In the genomic region with DNA sequence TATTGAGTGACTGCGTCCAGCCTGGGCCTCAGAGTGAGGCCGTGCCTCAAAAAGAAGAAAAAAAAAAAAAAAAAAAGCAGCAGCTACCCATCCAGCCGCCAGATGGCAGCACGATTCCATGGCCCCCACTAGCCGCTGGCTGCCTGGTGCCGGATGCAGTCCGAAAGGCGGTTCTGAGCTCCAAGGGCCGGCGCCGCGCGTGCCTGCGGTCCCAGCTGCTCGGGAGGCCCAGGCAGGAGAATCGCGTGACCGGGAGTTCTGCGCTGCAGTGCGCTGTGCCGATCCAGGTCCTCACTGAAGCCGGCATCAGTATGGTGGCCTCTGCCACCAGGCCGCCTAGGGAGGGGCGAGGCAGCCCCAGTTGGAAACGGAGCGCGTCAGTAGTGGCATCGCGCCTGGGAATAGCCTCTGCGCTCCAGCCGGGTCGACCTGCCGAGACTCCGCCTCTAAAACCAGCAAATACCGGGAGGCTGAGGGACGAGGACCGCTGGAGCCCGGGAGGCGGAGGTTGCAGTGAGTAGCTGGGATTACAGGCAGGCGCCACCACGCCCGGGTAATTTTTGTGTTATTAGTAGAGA, we compare ENCODE assay signal across 1 cellular context.
TF ChIP-seq lines count a peak whose summit lies in the region.

No MANE protein-coding gene starts in this region.

TF ChIP-seq in HepG2, 621 proteins besides CTCF, POLR2A, EP300 and RAD21 (continued from another document and continues in another):
- TF ChIP-seq KAT2B (IDR thresholded peaks at IDR 0.05; ENCODE audit: borderline replicate concordance, low read depth, low read length) (no peak), RBM39 (IDR thresholded peaks at IDR 0.05; ENCODE audit: low read depth, low read length, poor library complexity, severe bottlenecking) (peak; percentile 59), EEA1 (CRISPR knock-in tag; IDR thresholded peaks at IDR 0.05; ENCODE audit: borderline replicate concordance) (no peak), BRCA1 (CRISPR knock-in tag; IDR thresholded peaks at IDR 0.05) (no peak), NCOA2 (CRISPR knock-in tag; IDR thresholded peaks at IDR 0.05) (peak; percentile 25; the same call in 1 of the 2 replicates), PHF20 (CRISPR knock-in tag; IDR thresholded peaks at IDR 0.05) (0 out of 2 replicates have a peak, but pooled peaks have one; percentile 16), ZSCAN21 (CRISPR knock-in tag; IDR thresholded peaks at IDR 0.05; ENCODE audit: borderline replicate concordance) (peak; percentile 64; the same call in 1 of the 2 replicates), HOXA3 (CRISPR knock-in tag; IDR thresholded peaks at IDR 0.05) (peak; percentile 74), KDM2A (CRISPR knock-in tag; IDR thresholded peaks at IDR 0.05; ENCODE audit: borderline replicate concordance, low read depth) (peak; percentile 64), FOXO1 (CRISPR knock-in tag; IDR thresholded peaks at IDR 0.05) (0 out of 2 replicates have a peak, but pooled peaks have one; percentile 27), ZNF337 (CRISPR knock-in tag; IDR thresholded peaks at IDR 0.05; ENCODE audit: borderline replicate concordance, low read depth) (no peak), SKI (IDR thresholded peaks at IDR 0.05; ENCODE audit: partially characterized antibody) (peak; percentile 23), ZNF607 (CRISPR knock-in tag; IDR thresholded peaks at IDR 0.05; ENCODE audit: borderline replicate concordance) (0 out of 2 replicates have a peak, but pooled peaks have one; percentile 45), SMC3 (IDR thresholded peaks at IDR 0.05; ENCODE audit: low read length) (peak; percentile 73), TAF1 (CRISPR knock-in tag; IDR thresholded peaks at IDR 0.05) (no peak), HNRNPLL (IDR thresholded peaks at IDR 0.05; ENCODE audit: low read depth, low read length, poor library complexity, severe bottlenecking) (peak; percentile 58), ZNF746 (CRISPR knock-in tag; IDR thresholded peaks at IDR 0.05) (no peak), SIN3A (IDR thresholded peaks at IDR 0.05; ENCODE audit: borderline replicate concordance, low read depth, low read length) (0 out of 2 replicates have a peak, but pooled peaks have one; percentile 30), ETV5 (CRISPR knock-in tag; IDR thresholded peaks at IDR 0.05; ENCODE audit: borderline replicate concordance) (no peak), ZNF547 (CRISPR knock-in tag; IDR thresholded peaks at IDR 0.05) (0 out of 2 replicates have a peak, but pooled peaks have one; percentile 44), ZNF761 (CRISPR knock-in tag; conservative IDR thresholded peaks at IDR 0.05) (0 out of 2 replicates have a peak, but pooled peaks have one; percentile 29), ZMYM2 (CRISPR knock-in tag; IDR thresholded peaks at IDR 0.05) (no peak), SOX6 (IDR thresholded peaks at IDR 0.05) (no peak), SOX6 (CRISPR knock-in tag; IDR thresholded peaks at IDR 0.05) (peak; percentile 63), HOXA5 (CRISPR knock-in tag; IDR thresholded peaks at IDR 0.05) (0 out of 2 replicates have a peak, but pooled peaks have one; percentile 44), SMAD1 (CRISPR knock-in tag; IDR thresholded peaks at IDR 0.05; ENCODE audit: borderline replicate concordance, low read depth) (peak; percentile 40; the same call in 1 of the 2 replicates)
- TF ChIP-seq, protein P1, sequence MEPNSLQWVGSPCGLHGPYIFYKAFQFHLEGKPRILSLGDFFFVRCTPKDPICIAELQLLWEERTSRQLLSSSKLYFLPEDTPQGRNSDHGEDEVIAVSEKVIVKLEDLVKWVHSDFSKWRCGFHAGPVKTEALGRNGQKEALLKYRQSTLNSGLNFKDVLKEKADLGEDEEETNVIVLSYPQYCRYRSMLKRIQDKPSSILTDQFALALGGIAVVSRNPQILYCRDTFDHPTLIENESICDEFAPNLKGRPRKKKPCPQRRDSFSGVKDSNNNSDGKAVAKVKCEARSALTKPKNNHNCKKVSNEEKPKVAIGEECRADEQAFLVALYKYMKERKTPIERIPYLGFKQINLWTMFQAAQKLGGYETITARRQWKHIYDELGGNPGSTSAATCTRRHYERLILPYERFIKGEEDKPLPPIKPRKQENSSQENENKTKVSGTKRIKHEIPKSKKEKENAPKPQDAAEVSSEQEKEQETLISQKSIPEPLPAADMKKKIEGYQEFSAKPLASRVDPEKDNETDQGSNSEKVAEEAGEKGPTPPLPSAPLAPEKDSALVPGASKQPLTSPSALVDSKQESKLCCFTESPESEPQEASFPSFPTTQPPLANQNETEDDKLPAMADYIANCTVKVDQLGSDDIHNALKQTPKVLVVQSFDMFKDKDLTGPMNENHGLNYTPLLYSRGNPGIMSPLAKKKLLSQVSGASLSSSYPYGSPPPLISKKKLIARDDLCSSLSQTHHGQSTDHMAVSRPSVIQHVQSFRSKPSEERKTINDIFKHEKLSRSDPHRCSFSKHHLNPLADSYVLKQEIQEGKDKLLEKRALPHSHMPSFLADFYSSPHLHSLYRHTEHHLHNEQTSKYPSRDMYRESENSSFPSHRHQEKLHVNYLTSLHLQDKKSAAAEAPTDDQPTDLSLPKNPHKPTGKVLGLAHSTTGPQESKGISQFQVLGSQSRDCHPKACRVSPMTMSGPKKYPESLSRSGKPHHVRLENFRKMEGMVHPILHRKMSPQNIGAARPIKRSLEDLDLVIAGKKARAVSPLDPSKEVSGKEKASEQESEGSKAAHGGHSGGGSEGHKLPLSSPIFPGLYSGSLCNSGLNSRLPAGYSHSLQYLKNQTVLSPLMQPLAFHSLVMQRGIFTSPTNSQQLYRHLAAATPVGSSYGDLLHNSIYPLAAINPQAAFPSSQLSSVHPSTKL (CRISPR knock-in tag; IDR thresholded peaks at IDR 0.05) = 0 out of 2 replicates have a peak, but pooled peaks have one; percentile 20
- TF ChIP-seq, protein P2, sequence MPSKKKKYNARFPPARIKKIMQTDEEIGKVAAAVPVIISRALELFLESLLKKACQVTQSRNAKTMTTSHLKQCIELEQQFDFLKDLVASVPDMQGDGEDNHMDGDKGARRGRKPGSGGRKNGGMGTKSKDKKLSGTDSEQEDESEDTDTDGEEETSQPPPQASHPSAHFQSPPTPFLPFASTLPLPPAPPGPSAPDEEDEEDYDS (CRISPR knock-in tag; IDR thresholded peaks at IDR 0.05) = no peak
- TF ChIP-seq, protein P3, sequence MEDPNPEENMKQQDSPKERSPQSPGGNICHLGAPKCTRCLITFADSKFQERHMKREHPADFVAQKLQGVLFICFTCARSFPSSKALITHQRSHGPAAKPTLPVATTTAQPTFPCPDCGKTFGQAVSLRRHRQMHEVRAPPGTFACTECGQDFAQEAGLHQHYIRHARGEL (CRISPR knock-in tag; IDR thresholded peaks at IDR 0.05) = 0 out of 2 replicates have a peak, but pooled peaks have one; percentile 60
- TF ChIP-seq, protein P4, sequence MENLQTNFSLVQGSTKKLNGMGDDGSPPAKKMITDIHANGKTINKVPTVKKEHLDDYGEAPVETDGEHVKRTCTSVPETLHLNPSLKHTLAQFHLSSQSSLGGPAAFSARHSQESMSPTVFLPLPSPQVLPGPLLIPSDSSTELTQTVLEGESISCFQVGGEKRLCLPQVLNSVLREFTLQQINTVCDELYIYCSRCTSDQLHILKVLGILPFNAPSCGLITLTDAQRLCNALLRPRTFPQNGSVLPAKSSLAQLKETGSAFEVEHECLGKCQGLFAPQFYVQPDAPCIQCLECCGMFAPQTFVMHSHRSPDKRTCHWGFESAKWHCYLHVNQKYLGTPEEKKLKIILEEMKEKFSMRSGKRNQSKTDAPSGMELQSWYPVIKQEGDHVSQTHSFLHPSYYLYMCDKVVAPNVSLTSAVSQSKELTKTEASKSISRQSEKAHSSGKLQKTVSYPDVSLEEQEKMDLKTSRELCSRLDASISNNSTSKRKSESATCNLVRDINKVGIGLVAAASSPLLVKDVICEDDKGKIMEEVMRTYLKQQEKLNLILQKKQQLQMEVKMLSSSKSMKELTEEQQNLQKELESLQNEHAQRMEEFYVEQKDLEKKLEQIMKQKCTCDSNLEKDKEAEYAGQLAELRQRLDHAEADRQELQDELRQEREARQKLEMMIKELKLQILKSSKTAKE (CRISPR knock-in tag; IDR thresholded peaks at IDR 0.05; ENCODE audit: borderline replicate concordance) = no peak
- TF ChIP-seq, protein P5, sequence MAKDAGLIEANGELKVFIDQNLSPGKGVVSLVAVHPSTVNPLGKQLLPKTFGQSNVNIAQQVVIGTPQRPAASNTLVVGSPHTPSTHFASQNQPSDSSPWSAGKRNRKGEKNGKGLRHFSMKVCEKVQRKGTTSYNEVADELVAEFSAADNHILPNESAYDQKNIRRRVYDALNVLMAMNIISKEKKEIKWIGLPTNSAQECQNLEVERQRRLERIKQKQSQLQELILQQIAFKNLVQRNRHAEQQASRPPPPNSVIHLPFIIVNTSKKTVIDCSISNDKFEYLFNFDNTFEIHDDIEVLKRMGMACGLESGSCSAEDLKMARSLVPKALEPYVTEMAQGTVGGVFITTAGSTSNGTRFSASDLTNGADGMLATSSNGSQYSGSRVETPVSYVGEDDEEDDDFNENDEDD (CRISPR knock-in tag; IDR thresholded peaks at IDR 0.05; ENCODE audit: borderline replicate concordance) = peak; percentile 63; the same call in 1 of the 2 replicates
- TF ChIP-seq, protein P6, sequence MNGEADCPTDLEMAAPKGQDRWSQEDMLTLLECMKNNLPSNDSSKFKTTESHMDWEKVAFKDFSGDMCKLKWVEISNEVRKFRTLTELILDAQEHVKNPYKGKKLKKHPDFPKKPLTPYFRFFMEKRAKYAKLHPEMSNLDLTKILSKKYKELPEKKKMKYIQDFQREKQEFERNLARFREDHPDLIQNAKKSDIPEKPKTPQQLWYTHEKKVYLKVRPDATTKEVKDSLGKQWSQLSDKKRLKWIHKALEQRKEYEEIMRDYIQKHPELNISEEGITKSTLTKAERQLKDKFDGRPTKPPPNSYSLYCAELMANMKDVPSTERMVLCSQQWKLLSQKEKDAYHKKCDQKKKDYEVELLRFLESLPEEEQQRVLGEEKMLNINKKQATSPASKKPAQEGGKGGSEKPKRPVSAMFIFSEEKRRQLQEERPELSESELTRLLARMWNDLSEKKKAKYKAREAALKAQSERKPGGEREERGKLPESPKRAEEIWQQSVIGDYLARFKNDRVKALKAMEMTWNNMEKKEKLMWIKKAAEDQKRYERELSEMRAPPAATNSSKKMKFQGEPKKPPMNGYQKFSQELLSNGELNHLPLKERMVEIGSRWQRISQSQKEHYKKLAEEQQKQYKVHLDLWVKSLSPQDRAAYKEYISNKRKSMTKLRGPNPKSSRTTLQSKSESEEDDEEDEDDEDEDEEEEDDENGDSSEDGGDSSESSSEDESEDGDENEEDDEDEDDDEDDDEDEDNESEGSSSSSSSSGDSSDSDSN (CRISPR knock-in tag; IDR thresholded peaks at IDR 0.05) = peak; percentile 79
- TF ChIP-seq, protein P7, sequence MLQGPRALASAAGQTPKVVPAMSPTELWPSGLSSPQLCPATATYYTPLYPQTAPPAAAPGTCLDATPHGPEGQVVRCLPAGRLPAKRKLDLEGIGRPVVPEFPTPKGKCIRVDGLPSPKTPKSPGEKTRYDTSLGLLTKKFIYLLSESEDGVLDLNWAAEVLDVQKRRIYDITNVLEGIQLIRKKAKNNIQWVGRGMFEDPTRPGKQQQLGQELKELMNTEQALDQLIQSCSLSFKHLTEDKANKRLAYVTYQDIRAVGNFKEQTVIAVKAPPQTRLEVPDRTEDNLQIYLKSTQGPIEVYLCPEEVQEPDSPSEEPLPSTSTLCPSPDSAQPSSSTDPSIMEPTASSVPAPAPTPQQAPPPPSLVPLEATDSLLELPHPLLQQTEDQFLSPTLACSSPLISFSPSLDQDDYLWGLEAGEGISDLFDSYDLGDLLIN (CRISPR knock-in tag; IDR thresholded peaks at IDR 0.05; ENCODE audit: borderline replicate concordance) = 0 out of 2 replicates have a peak, but pooled peaks have one; percentile 30
- TF ChIP-seq, protein P8, sequence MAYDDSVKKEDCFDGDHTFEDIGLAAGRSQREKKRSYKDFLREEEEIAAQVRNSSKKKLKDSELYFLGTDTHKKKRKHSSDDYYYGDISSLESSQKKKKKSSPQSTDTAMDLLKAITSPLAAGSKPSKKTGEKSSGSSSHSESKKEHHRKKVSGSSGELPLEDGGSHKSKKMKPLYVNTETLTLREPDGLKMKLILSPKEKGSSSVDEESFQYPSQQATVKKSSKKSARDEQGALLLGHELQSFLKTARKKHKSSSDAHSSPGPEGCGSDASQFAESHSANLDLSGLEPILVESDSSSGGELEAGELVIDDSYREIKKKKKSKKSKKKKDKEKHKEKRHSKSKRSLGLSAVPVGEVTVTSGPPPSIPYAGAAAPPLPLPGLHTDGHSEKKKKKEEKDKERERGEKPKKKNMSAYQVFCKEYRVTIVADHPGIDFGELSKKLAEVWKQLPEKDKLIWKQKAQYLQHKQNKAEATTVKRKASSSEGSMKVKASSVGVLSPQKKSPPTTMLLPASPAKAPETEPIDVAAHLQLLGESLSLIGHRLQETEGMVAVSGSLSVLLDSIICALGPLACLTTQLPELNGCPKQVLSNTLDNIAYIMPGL (CRISPR knock-in tag; IDR thresholded peaks at IDR 0.05; ENCODE audit: borderline replicate concordance in 1 of 2, low read depth in 1 of 2) = peak; percentile 75 to 76; a peak in 3 of 4 replicates
- TF ChIP-seq, protein P9, sequence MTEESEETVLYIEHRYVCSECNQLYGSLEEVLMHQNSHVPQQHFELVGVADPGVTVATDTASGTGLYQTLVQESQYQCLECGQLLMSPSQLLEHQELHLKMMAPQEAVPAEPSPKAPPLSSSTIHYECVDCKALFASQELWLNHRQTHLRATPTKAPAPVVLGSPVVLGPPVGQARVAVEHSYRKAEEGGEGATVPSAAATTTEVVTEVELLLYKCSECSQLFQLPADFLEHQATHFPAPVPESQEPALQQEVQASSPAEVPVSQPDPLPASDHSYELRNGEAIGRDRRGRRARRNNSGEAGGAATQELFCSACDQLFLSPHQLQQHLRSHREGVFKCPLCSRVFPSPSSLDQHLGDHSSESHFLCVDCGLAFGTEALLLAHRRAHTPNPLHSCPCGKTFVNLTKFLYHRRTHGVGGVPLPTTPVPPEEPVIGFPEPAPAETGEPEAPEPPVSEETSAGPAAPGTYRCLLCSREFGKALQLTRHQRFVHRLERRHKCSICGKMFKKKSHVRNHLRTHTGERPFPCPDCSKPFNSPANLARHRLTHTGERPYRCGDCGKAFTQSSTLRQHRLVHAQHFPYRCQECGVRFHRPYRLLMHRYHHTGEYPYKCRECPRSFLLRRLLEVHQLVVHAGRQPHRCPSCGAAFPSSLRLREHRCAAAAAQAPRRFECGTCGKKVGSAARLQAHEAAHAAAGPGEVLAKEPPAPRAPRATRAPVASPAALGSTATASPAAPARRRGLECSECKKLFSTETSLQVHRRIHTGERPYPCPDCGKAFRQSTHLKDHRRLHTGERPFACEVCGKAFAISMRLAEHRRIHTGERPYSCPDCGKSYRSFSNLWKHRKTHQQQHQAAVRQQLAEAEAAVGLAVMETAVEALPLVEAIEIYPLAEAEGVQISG (CRISPR knock-in tag; IDR thresholded peaks at IDR 0.05) = no peak; the same call in 1 of the 2 replicates
- TF ChIP-seq, protein P10, sequence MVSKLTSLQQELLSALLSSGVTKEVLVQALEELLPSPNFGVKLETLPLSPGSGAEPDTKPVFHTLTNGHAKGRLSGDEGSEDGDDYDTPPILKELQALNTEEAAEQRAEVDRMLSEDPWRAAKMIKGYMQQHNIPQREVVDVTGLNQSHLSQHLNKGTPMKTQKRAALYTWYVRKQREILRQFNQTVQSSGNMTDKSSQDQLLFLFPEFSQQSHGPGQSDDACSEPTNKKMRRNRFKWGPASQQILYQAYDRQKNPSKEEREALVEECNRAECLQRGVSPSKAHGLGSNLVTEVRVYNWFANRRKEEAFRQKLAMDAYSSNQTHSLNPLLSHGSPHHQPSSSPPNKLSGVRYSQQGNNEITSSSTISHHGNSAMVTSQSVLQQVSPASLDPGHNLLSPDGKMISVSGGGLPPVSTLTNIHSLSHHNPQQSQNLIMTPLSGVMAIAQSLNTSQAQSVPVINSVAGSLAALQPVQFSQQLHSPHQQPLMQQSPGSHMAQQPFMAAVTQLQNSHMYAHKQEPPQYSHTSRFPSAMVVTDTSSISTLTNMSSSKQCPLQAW (CRISPR knock-in tag; IDR thresholded peaks at IDR 0.05) = 0 out of 2 replicates have a peak, but pooled peaks have one; percentile 19
- TF ChIP-seq, protein P11, sequence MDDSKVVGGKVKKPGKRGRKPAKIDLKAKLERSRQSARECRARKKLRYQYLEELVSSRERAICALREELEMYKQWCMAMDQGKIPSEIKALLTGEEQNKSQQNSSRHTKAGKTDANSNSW (CRISPR knock-in tag; IDR thresholded peaks at IDR 0.05; ENCODE audit: borderline replicate concordance) = peak; percentile 66; the same call in 1 of the 2 replicates
